Comparison of ENCODE assay signal across 24 cellular contexts in the genomic region with DNA sequence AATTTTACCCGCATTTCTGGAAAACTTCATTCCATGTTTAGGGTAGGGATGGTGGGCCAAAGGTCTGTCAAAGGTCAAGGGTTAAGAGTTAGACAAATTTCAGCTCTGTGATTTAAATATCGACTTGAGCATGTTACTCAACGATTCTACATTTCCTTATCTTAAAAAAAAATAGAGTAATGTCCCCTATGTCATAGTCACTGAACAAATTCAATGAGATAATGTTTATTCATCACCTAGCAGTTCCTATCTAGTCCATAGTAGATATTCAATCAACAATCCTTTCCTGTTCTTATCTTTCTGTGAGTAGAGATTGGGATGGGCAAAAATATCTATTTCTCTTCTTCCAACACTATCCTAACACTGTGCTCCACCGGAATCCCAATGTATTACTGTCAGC. TPM values are rescaled to one million over a fixed set of nuclear protein-coding genes. Genes with fewer than 3 reads are reported as not detected.
DNase-seq lines count a peak whose midpoint lies in the region; ATAC-seq, FAIRE-seq and TF ChIP-seq lines count a peak whose summit lies in the region.
"Had no signal": no experiment of that assay in that cellular context is flagged by ENCODE, and none has a peak within 500 bp of the region (broad histone marks: within the 10 kb centered on the region; RNA-seq: fewer than 3 reads in every experiment).

No MANE protein-coding gene starts in this region.

- peak overlapping the region; percentile 95 for H3K27ac Mint-ChIP-seq in endothelial cell (ENCODE audit: unreplicated experiment)
- H3K27ac Mint-ChIP-seq: CD4-positive, CD25-positive, alpha-beta regulatory T cell had no signal

- H3K27ac ChIP-seq in left ventricle myocardium inferior (replicated peaks) (peak overlapping the region; percentile 82), right atrium auricular region (peak overlapping the region in 1 of 2 donors; percentile 40), gastrocnemius medialis (peak overlapping the region in 3 of 4 donors; percentile 49 to 65 (median 58)), small intestine (ENCODE audit: low read depth in 1 of 2, low read length in 1 of 2) (no peak overlapping the region)
- H3K27ac ChIP-seq: Peyer's patch had no signal

- WGBS in small intestine, 3 donors, result 54 to 79% (median 70%) methylated on average over 4 of the region's 4 CpGs

- no peaks in the 10 kb centered on the region for H3K9me3 ChIP-seq in left ventricle myocardium inferior (replicated peaks)
- H3K9me3 ChIP-seq in right atrium auricular region, result no peaks in the 10 kb centered on the region
- H3K9me3 ChIP-seq in gastrocnemius medialis, result no peaks in the 10 kb centered on the region
- no peaks in the 10 kb centered on the region for H3K9me3 ChIP-seq in small intestine (ENCODE audit: control insufficient read depth, low read depth)
- H3K9me3 ChIP-seq: BE2C, Peyer's patch had no signal

- H3K27me3 Mint-ChIP-seq in endothelial cell (ENCODE audit: unreplicated experiment), result no peaks in the 10 kb centered on the region

- no peaks in the 10 kb centered on the region for H3K36me3 ChIP-seq in left ventricle myocardium inferior
- no peaks in the 10 kb centered on the region for H3K36me3 ChIP-seq in right atrium auricular region
- H3K36me3 ChIP-seq in gastrocnemius medialis, result no peaks in the 10 kb centered on the region
- H3K36me3 ChIP-seq in small intestine (ENCODE audit: control insufficient read depth in 2 of 2, insufficient read depth in 2 of 2, low read length in 2 of 2), result no peaks in the 10 kb centered on the region
- H3K36me3 ChIP-seq: BE2C, Peyer's patch had no signal

- no peak for FAIRE-seq in small intestine (lab: Jason Lieb, UNC)
- FAIRE-seq: K562 had no signal

- H3K4me1 Mint-ChIP-seq in endothelial cell (ENCODE audit: unreplicated experiment), result peaks cover 40% of the 10 kb centered on the region

- intact Hi-C loops in left ventricle myocardium inferior (cut with micrococcal nuclease) (no loop called here), gastrocnemius medialis (cut with DNase I; ENCODE audit: low total_unique reads) (loop anchor here (10.0 kb wide), 1 partner anchor 496 kb away; no protein-coding TSS in a partner anchor)

- in situ Hi-C loops in gastrocnemius medialis (cut with MboI; ENCODE audit: low sequenced_read_pairs in 4 of 4), result loop anchor here (25.0 kb wide), 3 partner anchors 236 to 761 kb away; no protein-coding TSS in a partner anchor

- no peak overlapping the region for H3K4me3 Mint-ChIP-seq in endothelial cell (ENCODE audit: unreplicated experiment)
- H3K4me3 Mint-ChIP-seq: CD4-positive, CD25-positive, alpha-beta regulatory T cell had no signal

- H3K36me3 Mint-ChIP-seq in endothelial cell (ENCODE audit: low read depth, unreplicated experiment), result no peaks in the 10 kb centered on the region
- H3K36me3 Mint-ChIP-seq: CD4-positive, CD25-positive, alpha-beta regulatory T cell had no signal

- DNase-seq in left ventricle myocardium inferior (no peak), right atrium auricular region (ENCODE audit: low spot score) (no peak), HuH-7.5 (ENCODE audit: low spot score) (peak; percentile 20), endothelial cell (ENCODE audit: low spot score) (no peak), gastrocnemius medialis (no peak), NCI-H187 (lab: John Stamatoyannopoulos, UW) (no peak), small intestine (no peak)
- DNase-seq: BE2C; CD4-positive, CD25-positive, alpha-beta regulatory T cell; DMS79; GOT3; MM.1S; NCI-H1105; NCI-H146; NCI-H2029 treated with DMSO at 0.1 percent for 48 hours; NCI-H524 treated with DMSO at 0.1 percent for 48 hours; NCI-H82; Peyer's patch had no signal

- H3K4me1 ChIP-seq in left ventricle myocardium inferior, result peaks cover 19% of the 10 kb centered on the region
- peaks cover 0 to 15% of the 10 kb centered on the region in 2 donors for H3K4me1 ChIP-seq in right atrium auricular region
- H3K4me1 ChIP-seq in gastrocnemius medialis, result peaks cover 3 to 6% of the 10 kb centered on the region in 2 donors
- H3K4me1 ChIP-seq in small intestine (ENCODE audit: control insufficient read depth in 2 of 2, insufficient read depth in 1 of 2, low read depth in 1 of 2, low read length in 1 of 2), result no peaks in the 10 kb centered on the region
- H3K4me1 ChIP-seq: BE2C, Peyer's patch had no signal

- H3K4me3 ChIP-seq in left ventricle myocardium inferior (no peak overlapping the region), right atrium auricular region (no peak overlapping the region), gastrocnemius medialis (no peak overlapping the region), small intestine (ENCODE audit: low read depth in 1 of 2, low read length in 2 of 2) (no peak overlapping the region)
- H3K4me3 ChIP-seq: K562 had no signal

- H3K9me3 Mint-ChIP-seq in endothelial cell (ENCODE audit: unreplicated experiment), result no peaks in the 10 kb centered on the region

- TF ChIP-seq POLR2A in gastrocnemius medialis (IDR thresholded peaks at IDR 0.05), result no peak

- TF ChIP-seq CTCF in left ventricle myocardium inferior (IDR thresholded peaks at IDR 0.05; ENCODE audit: borderline replicate concordance) (no peak), right atrium auricular region (IDR thresholded peaks at IDR 0.05) (no peak), endothelial cell (IDR thresholded peaks at IDR 0.05; ENCODE audit: unreplicated experiment) (no peak), gastrocnemius medialis (IDR thresholded peaks at IDR 0.05 in 4 of 5, conservative IDR thresholded peaks at IDR 0.05 in 1 of 5) (no peak)

- no peak for ATAC-seq in gastrocnemius medialis
- ATAC-seq in HG03457 (IDR thresholded peaks at IDR 0.05; ENCODE audit: unreplicated experiment), result no peak
- ATAC-seq: HCT116, K562 had no signal

- H3K27me3 ChIP-seq in left ventricle myocardium inferior (ENCODE audit: low read depth) (peaks cover 19% of the 10 kb centered on the region), right atrium auricular region (no peaks in the 10 kb centered on the region), gastrocnemius medialis (peaks cover 0 to 6% (median 2%) of the 10 kb centered on the region in 3 donors), small intestine (ENCODE audit: control insufficient read depth in 2 of 2, insufficient read depth in 2 of 2, low read length in 2 of 2) (peaks cover 0 to 5% of the 10 kb centered on the region in 2 donors)
- H3K27me3 ChIP-seq: Peyer's patch had no signal

RNA-seq across cellular contexts. Expression of a gene that starts 1.1 kb away (rescaled TPM):
- total RNA-seq in left ventricle myocardium inferior (3.1 TPM), right atrium auricular region (under 1 TPM in 1 of 2 donors, not detected in 1; 0.85 TPM), endothelial cell (ENCODE audit: unreplicated experiment) (57.9 TPM), gastrocnemius medialis (1 to 10 TPM in 1 of 4 donors, not detected in 3; 1.6 TPM)
- polyA plus RNA-seq in small intestine, result under 1 TPM in 1 of 3 donors, not detected in 2; 0.39 TPM
- total RNA-seq: A673; CD4-positive, CD25-positive, alpha-beta regulatory T cell; K562 had no signal
- polyA plus RNA-seq: CD4-positive, CD25-positive, alpha-beta regulatory T cell; K562 had no signal

RNA-seq across cellular contexts. Expression of a gene that starts 49.9 kb away (rescaled TPM):
- total RNA-seq in left ventricle myocardium inferior (not detected), right atrium auricular region (not detected), endothelial cell (ENCODE audit: unreplicated experiment) (not detected), gastrocnemius medialis (not detected)
- polyA plus RNA-seq in small intestine, result not detected
- total RNA-seq: A673; CD4-positive, CD25-positive, alpha-beta regulatory T cell; K562; LHCN-M2; OCI-LY7; Peyer's patch had no signal
- polyA plus RNA-seq: CD4-positive, CD25-positive, alpha-beta regulatory T cell; K562 had no signal

Comparison
In these comparisons a context has a peak if more than half of its experiments do, and no peak if none do; other contexts are left out.
1. H3K27ac ChIP-seq: peak in left ventricle myocardium inferior (single experiment) and gastrocnemius medialis (3 of 4); none in small intestine (0 of 2).
2. RNA of a gene that starts 1.1 kb away (total RNA-seq): 57.9 TPM in endothelial cell (single experiment); 3.1 TPM in left ventricle myocardium inferior (single experiment), 0.85 TPM in right atrium auricular region and 1.6 TPM in gastrocnemius medialis; every median in the first group is over 10 times any median in the second.